1 cellular context compared by ENCODE assay signal in the genomic region with DNA sequence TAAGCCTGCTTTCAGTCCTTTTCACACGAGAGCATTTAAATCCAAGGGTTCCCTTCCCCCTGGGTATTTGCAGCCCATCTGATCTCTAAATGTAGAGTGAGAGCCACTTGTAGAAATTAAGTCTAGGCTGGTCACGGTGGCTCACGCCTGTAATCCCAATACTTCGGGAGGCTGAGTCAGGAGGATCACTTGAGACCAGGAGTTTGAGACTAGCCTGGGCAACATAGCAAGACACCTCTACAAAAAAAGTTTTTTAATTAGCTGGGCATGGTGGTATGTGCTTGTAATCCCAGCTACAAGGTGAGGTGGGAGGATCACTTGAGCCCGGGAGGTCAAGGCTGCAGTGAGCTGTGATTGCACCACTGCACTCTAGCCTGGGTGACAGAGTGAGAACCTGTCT.
TF ChIP-seq lines count a peak whose summit lies in the region.

No MANE protein-coding gene starts in this region.

TF ChIP-seq in HEK293, 187 proteins besides CTCF, POLR2A, EP300 and RAD21:
- peak; percentile 97 for TF ChIP-seq ZNF121 (tag by site-specific recombination; IDR thresholded peaks at IDR 0.05)
